In the genomic region with DNA sequence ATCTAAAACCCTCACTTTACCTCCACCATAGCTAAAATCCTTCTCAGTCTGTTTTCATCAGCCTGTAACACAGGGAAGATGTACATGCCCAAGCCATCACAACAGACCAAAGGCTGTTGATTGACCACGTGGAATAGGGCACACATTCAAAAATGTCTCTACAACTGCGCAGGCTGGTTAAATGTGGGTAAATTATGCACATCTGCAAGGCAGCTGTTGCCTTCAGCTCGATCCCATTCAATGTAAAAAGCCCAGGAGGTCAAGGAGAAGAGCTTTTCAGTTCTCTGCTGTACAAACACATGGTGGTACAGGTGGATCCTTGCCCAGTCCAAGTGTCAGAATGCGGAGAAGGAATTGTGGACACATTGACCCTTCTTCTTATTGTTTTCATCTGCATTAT, we compare ENCODE assay signal across 8 cellular contexts.
"Had no signal": no experiment of that assay in that cellular context is flagged by ENCODE, and none has a peak within 500 bp of the region (broad histone marks: within the 10 kb centered on the region; RNA-seq: fewer than 3 reads in every experiment).

No MANE protein-coding gene starts in this region.

- H3K27me3 Mint-ChIP-seq: IgD-negative memory B cell had no signal

- H3K4me1 Mint-ChIP-seq: IgD-negative memory B cell had no signal

- H3K4me3 ChIP-seq: GM23338 had no signal

- H3K36me3 Mint-ChIP-seq: IgD-negative memory B cell had no signal

- H3K27ac Mint-ChIP-seq: GM23338, H9, IgD-negative memory B cell had no signal

- H3K4me3 Mint-ChIP-seq: GM23338, H9, IgD-negative memory B cell had no signal

- H2AFZ ChIP-seq: GM23338 had no signal

- FAIRE-seq: H1, H54, HepG2 had no signal

- H3K9me3 Mint-ChIP-seq: GM23338, H9 had no signal

- DNase-seq: H9, HCEC 1CT, KBM-7 had no signal

- ATAC-seq: GM23338, HepG2 had no signal
